In the genomic region with DNA sequence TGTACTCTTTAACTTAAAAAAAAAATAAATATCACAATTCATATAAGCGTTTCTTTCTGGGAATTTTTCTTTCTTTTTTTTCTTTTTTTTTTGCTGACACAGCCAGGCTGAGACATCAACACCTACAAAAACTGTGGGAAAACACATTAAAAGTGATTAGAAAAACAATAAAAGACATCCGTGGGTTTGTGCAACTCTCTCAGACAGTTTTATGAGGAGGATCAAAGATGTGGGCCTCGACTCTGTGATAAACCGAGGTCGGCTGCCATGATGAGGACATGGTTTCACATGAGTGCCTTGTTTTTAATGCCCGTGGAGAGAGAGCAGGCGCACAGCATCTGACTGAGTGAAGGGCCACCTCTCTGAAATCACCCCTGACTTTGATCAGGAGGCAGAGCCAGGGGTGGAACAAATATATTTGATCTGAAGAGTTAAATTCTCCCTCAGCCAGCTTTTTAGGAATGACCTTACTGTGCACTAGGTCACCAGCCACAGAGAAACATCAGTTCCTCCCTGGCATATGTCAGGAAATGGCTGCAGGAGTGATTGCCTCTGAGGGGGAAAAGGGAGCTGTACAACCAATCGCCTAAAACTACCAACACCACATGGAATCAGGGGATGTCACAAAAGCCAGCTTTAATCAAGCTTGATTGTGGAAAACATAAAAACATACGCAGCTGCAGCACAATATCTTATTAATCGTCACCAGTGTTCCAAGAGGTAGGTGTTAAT, we compare ENCODE assay signal across 25 cellular contexts.
DNase-seq lines count a peak whose midpoint lies in the region; ATAC-seq, FAIRE-seq and TF ChIP-seq lines count a peak whose summit lies in the region.
"Had no signal": no experiment of that assay in that cellular context is flagged by ENCODE, and none has a peak within 500 bp of the region (broad histone marks: within the 10 kb centered on the region; RNA-seq: fewer than 3 reads in every experiment).

No MANE protein-coding gene starts in this region.

- POLR2A ChIA-PET in CD4-positive, alpha-beta T cell (lab: Charles Lee), result interaction anchor here (0.7 to 1.2 kb wide), 2 partner anchors 10 to 165 kb away, joined by 3 read pairs; a partner anchor contains a TSS

- H3K27me3 Mint-ChIP-seq in CD4-positive, alpha-beta T cell, result no peaks in the 10 kb centered on the region
- H3K27me3 Mint-ChIP-seq in brain, result no peaks in the 10 kb centered on the region
- H3K27me3 Mint-ChIP-seq in naive B cell, result no peaks in the 10 kb centered on the region
- H3K27me3 Mint-ChIP-seq: activated CD8-positive, alpha-beta memory T cell treated with anti-CD3 and anti-CD28 coated beads, Interleukin-2, amount 10 ng/mL, durations not matched to agents 7 days and 5 days; IgD-negative memory B cell had no signal

- CTCF ChIA-PET in CD4-positive, alpha-beta T cell (lab: Charles Lee), result no interaction called here

- H3K4me1 ChIP-seq in vagina, result peaks cover 17% of the 10 kb centered on the region
- H3K4me1 ChIP-seq: prostate gland, testis had no signal

- H3K4me3 Mint-ChIP-seq in CD4-positive, alpha-beta T cell, result peak overlapping the region; percentile 52
- peak overlapping the region in 2 of 5 experiments; percentile 22 to 57 for H3K4me3 Mint-ChIP-seq in brain
- no peak overlapping the region for H3K4me3 Mint-ChIP-seq in naive B cell
- H3K4me3 Mint-ChIP-seq: activated CD8-positive, alpha-beta memory T cell treated with anti-CD3 and anti-CD28 coated beads, Interleukin-2, amount 10 ng/mL, durations not matched to agents 7 days and 5 days; dendritic cell treated with granulocyte-macrophage colony-stimulating factor and Interleukin-4, amounts not matched to agents 40 ng/mL and 50 ng/mL, for 4 days; H9; IgD-negative memory B cell had no signal

- DNase-seq in CD4-positive, alpha-beta T cell, result peak in 1 of 10 experiments; percentile 16
- no peak for DNase-seq in GM12891 (ENCODE audit: insufficient read length, low spot score)
- DNase-seq in naive B cell, result no peak
- DNase-seq in vagina (ENCODE audit: extremely low spot score in 2 of 2), result no peak
- no peak for DNase-seq in coronary artery (ENCODE audit: low spot score)
- no peak for DNase-seq in NCI-H1930 (lab: John Stamatoyannopoulos, UW)
- DNase-seq: activated CD8-positive, alpha-beta memory T cell treated with anti-CD3 and anti-CD28 coated beads, Interleukin-2, amount 10 ng/mL, durations not matched to agents 7 days and 5 days; AML-193; brain microvascular endothelial cell; DMS 273 treated with DMSO at 0.1 percent for 48 hours; GDM1; H9; left ventricle myocardium inferior; NCI-H2081; NCI-H524; OCI-M1; SHP77; stimulated activated CD8-positive, alpha-beta memory T cell treated with anti-CD3 and anti-CD28 coated beads, Interleukin-4, amount 100 ng/mL, for 48 hours; testis had no signal

- H3K27ac Mint-ChIP-seq in CD4-positive, alpha-beta T cell, result peak overlapping the region; percentile 31
- H3K27ac Mint-ChIP-seq in brain (peak overlapping the region; percentile 74 to 92 (median 90)), naive B cell (peak overlapping the region in 4 of 6 donors; percentile 13 to 66 (median 50))
- H3K27ac Mint-ChIP-seq: activated CD8-positive, alpha-beta memory T cell treated with anti-CD3 and anti-CD28 coated beads, Interleukin-2, amount 10 ng/mL, durations not matched to agents 7 days and 5 days; dendritic cell treated with granulocyte-macrophage colony-stimulating factor and Interleukin-4, amounts not matched to agents 40 ng/mL and 50 ng/mL, for 4 days; H9 had no signal

- no peak overlapping the region for H3K4me3 ChIP-seq in vagina
- H3K4me3 ChIP-seq in coronary artery, result no peak overlapping the region
- H3K4me3 ChIP-seq: left ventricle myocardium inferior, prostate gland, testis had no signal

- H3K9me3 ChIP-seq in CD4-positive, alpha-beta T cell (ENCODE audit: control insufficient read depth, low read length), result no peaks in the 10 kb centered on the region
- no peaks in the 10 kb centered on the region for H3K9me3 ChIP-seq in vagina
- H3K9me3 ChIP-seq: left ventricle myocardium inferior, prostate gland, testis had no signal

- TF ChIP-seq CTCF in CD4-positive, alpha-beta T cell (IDR thresholded peaks at IDR 0.05), result no peak
- TF ChIP-seq CTCF in brain (conservative IDR thresholded peaks at IDR 0.05), result no peak
- TF ChIP-seq CTCF in vagina (IDR thresholded peaks at IDR 0.05), result no peak
- no peak for TF ChIP-seq CTCF in coronary artery (IDR thresholded peaks at IDR 0.05)

- H3K36me3 ChIP-seq in vagina, result no peaks in the 10 kb centered on the region
- H3K36me3 ChIP-seq: brain microvascular endothelial cell, left ventricle myocardium inferior, prostate gland had no signal

- peaks cover 88% of the 10 kb centered on the region for H3K4me1 Mint-ChIP-seq in CD4-positive, alpha-beta T cell (ENCODE audit: low read depth)
- peaks cover 50% of the 10 kb centered on the region for H3K4me1 Mint-ChIP-seq in brain
- H3K4me1 Mint-ChIP-seq in naive B cell, result peaks cover 41 to 46% (median 43%) of the 10 kb centered on the region in 3 donors

- H3K9me3 Mint-ChIP-seq in CD4-positive, alpha-beta T cell, result no peaks in the 10 kb centered on the region
- peaks cover 0 to 2% (median 0%) of the 10 kb centered on the region in 5 experiments for H3K9me3 Mint-ChIP-seq in brain
- H3K9me3 Mint-ChIP-seq in naive B cell, result no peaks in the 10 kb centered on the region
- H3K9me3 Mint-ChIP-seq: dendritic cell treated with granulocyte-macrophage colony-stimulating factor and Interleukin-4, amounts not matched to agents 40 ng/mL and 50 ng/mL, for 4 days; H9; IgD-negative memory B cell had no signal

- H3K27ac ChIP-seq in CD4-positive, alpha-beta T cell (ENCODE audit: low read depth, low read length), result no peak overlapping the region
- H3K27ac ChIP-seq in vagina, result no peak overlapping the region
- no peak overlapping the region for H3K27ac ChIP-seq in coronary artery
- H3K27ac ChIP-seq: brain microvascular endothelial cell, left ventricle myocardium inferior, prostate gland, testis, VCaP had no signal

- TF ChIP-seq POLR2A in GM12891 (IDR thresholded peaks at IDR 0.05; ENCODE audit: low read depth, low read length), result no peak
- TF ChIP-seq POLR2A in vagina (IDR thresholded peaks at IDR 0.05), result no peak

- ATAC-seq in CD4-positive, alpha-beta T cell (ENCODE audit: poor library complexity), result peak; percentile 52
- no peak for ATAC-seq in naive B cell (ENCODE audit: low read depth in 2 of 2)
- ATAC-seq: activated CD8-positive, alpha-beta memory T cell treated with anti-CD3 and anti-CD28 coated beads, Interleukin-2, amount 10 ng/mL, durations not matched to agents 7 days and 5 days; esophagus mucosa had no signal

- FAIRE-seq in GM12891 (lab: Jason Lieb, UNC), result no peak

- H3K36me3 Mint-ChIP-seq in CD4-positive, alpha-beta T cell (ENCODE audit: low read depth), result peaks cover 59% of the 10 kb centered on the region
- H3K36me3 Mint-ChIP-seq in brain, result no peaks in the 10 kb centered on the region
- peaks cover 0 to 26% of the 10 kb centered on the region in 2 donors for H3K36me3 Mint-ChIP-seq in naive B cell

- H3K27me3 ChIP-seq in CD4-positive, alpha-beta T cell (ENCODE audit: control insufficient read depth, insufficient read depth, low read length), result no peaks in the 10 kb centered on the region
- H3K27me3 ChIP-seq in vagina, result no peaks in the 10 kb centered on the region
- H3K27me3 ChIP-seq: brain microvascular endothelial cell, testis had no signal

- intact Hi-C loops in CD4-positive, alpha-beta T cell (cut with DNase I, micrococcal nuclease), result no loop called here
- intact Hi-C loops in vagina (cut with DNase I), result no loop called here

TF ChIP-seq in GM12891, 5 proteins besides CTCF, POLR2A, EP300 and RAD21:
- TF ChIP-seq SPI1 (IDR thresholded peaks at IDR 0.05; ENCODE audit: low read depth, low read length), result 0 out of 2 replicates have a peak, but pooled peaks have one; percentile 7
- no peak for TF ChIP-seq PAX5 (IDR thresholded peaks at IDR 0.05; ENCODE audit: insufficient read depth, low read length, severe bottlenecking)
- no peak for TF ChIP-seq TAF1 (IDR thresholded peaks at IDR 0.05; ENCODE audit: low read depth, low read length)
TF ChIP-seq in GM12891: peak in this region for 1.

Comparison
In these comparisons a context has a peak if more than half of its experiments do, and no peak if none do; other contexts are left out.
1. H3K27ac Mint-ChIP-seq: peak in every context shown above with its lines; median percentile 90 in brain; 50 in naive B cell; 31 in CD4-positive, alpha-beta T cell.